In genomic region chr7:6501586-6502564, GRCh38 we compare ENCODE assay signal across 22 cellular contexts. TPM values are rescaled to one million over a fixed set of nuclear protein-coding genes. Genes with fewer than 3 reads are reported as not detected.
DNase-seq lines count a peak whose midpoint lies in the region; ATAC-seq, FAIRE-seq and TF ChIP-seq lines count a peak whose summit lies in the region.
"Had no signal": no experiment of that assay in that cellular context is flagged by ENCODE, and none has a peak within 500 bp of the region (broad histone marks: within the 10 kb centered on the region; RNA-seq: fewer than 3 reads in every experiment).

No MANE protein-coding gene starts in this region.

- H3K4me3 Mint-ChIP-seq in central memory CD8-positive, alpha-beta T cell: peak overlapping the region; percentile 34
- H3K4me3 Mint-ChIP-seq: activated CD4-positive, alpha-beta T cell treated with anti-CD3 and anti-CD28 coated beads for 36 hours; activated CD8-positive, alpha-beta memory T cell treated with anti-CD3 and anti-CD28 coated beads, Interleukin-2, amount 10 ng/mL, durations not matched to agents 7 days and 5 days had no signal

- TF ChIP-seq CTCF in A549 (IDR thresholded peaks at IDR 0.05): no peak

- no peak for FAIRE-seq in A549 (lab: Jason Lieb, UNC)
- FAIRE-seq: A204.1, astrocyte, G401.6, kidney, pancreas had no signal

- H3K4me3 ChIP-seq in A549: no peak overlapping the region
- H3K4me3 ChIP-seq in H7 (ENCODE audit: insufficient read depth, low read depth, low read length): no peak overlapping the region
- H3K4me3 ChIP-seq: BLaER1 treated with 17β-estradiol and CSF1 and Interleukin-3, amounts not matched to agents 10 nM and 100 nM; gastroesophageal sphincter had no signal

- no peak for TF ChIP-seq POLR2A in A549 (IDR thresholded peaks at IDR 0.05; ENCODE audit: low read length)

- POLR2A ChIA-PET in A549 (lab: Yijun Ruan, JAX): no interaction called here

- H3K27ac Mint-ChIP-seq in central memory CD8-positive, alpha-beta T cell (ENCODE audit: low read depth): no peak overlapping the region
- H3K27ac Mint-ChIP-seq: activated CD4-positive, alpha-beta T cell treated with anti-CD3 and anti-CD28 coated beads for 36 hours; activated CD8-positive, alpha-beta memory T cell treated with anti-CD3 and anti-CD28 coated beads, Interleukin-2, amount 10 ng/mL, durations not matched to agents 7 days and 5 days; activated naive CD8-positive, alpha-beta T cell had no signal

- DNase-seq in A549 (ENCODE audit: low read depth in 1 of 2, low spot score in 1 of 2) (no peak), H7 (peak; percentile 22), C1 segment of cervical spinal cord (lab: John Stamatoyannopoulos, UW) (no peak), NCI-H226 (no peak), medulla oblongata (ENCODE audit: extremely low spot score) (no peak)
- no peak for DNase-seq in central memory CD8-positive, alpha-beta T cell (ENCODE audit: low spot score in 2 of 2)
- DNase-seq: activated CD4-positive, alpha-beta T cell treated with anti-CD3 and anti-CD28 coated beads for 36 hours; activated CD8-positive, alpha-beta memory T cell treated with anti-CD3 and anti-CD28 coated beads, Interleukin-2, amount 10 ng/mL, durations not matched to agents 7 days and 5 days; esophagus squamous epithelium; KBM-7; kidney; lower lobe of right lung; NCI-H2171 treated with DMSO at 0.1 percent for 48 hours; stimulated activated CD8-positive, alpha-beta memory T cell treated with anti-CD3 and anti-CD28 coated beads, Interleukin-4, amount 100 ng/mL, for 48 hours had no signal

- CTCF ChIA-PET in A549 (lab: Yijun Ruan, JAX): interaction anchor here (0.6 to 1.4 kb wide), 2 partner anchors 28 to 203 kb away, joined by 3 read pairs; no protein-coding TSS in a partner anchor

- no peaks in the 10 kb centered on the region for H3K9me3 Mint-ChIP-seq in central memory CD8-positive, alpha-beta T cell

- H3K9me3 ChIP-seq in A549: no peaks in the 10 kb centered on the region
- H3K9me3 ChIP-seq: BLaER1 treated with 17β-estradiol and CSF1 and Interleukin-3, amounts not matched to agents 10 nM and 100 nM; esophagus squamous epithelium; gastroesophageal sphincter; lower lobe of right lung; pancreas had no signal

- no peaks in the 10 kb centered on the region for H3K4me1 ChIP-seq in A549
- H3K4me1 ChIP-seq: pancreas had no signal

- peaks cover 16% of the 10 kb centered on the region for H3K27me3 ChIP-seq in H7 (ENCODE audit: control insufficient read depth, insufficient read depth, low read length)
- H3K27me3 ChIP-seq: BLaER1 treated with 17β-estradiol and CSF1 and Interleukin-3, amounts not matched to agents 10 nM and 100 nM; esophagus squamous epithelium; pancreas had no signal

- no peaks in the 10 kb centered on the region; the same call in 1 of the 2 replicates for H3K36me3 ChIP-seq in H7 (replicated peaks; ENCODE audit: control insufficient read depth, insufficient read depth, low read length)
- H3K36me3 ChIP-seq: esophagus squamous epithelium, gastroesophageal sphincter, lower lobe of right lung, pancreas had no signal

- H3K36me3 Mint-ChIP-seq in central memory CD8-positive, alpha-beta T cell (ENCODE audit: insufficient read depth): no peaks in the 10 kb centered on the region
- H3K36me3 Mint-ChIP-seq: activated CD8-positive, alpha-beta memory T cell treated with anti-CD3 and anti-CD28 coated beads, Interleukin-2, amount 10 ng/mL, durations not matched to agents 7 days and 5 days; activated naive CD8-positive, alpha-beta T cell had no signal

- H3K4me2 ChIP-seq in A549: no peak overlapping the region

- no peaks in the 10 kb centered on the region for H3K27me3 Mint-ChIP-seq in central memory CD8-positive, alpha-beta T cell
- H3K27me3 Mint-ChIP-seq: activated CD4-positive, alpha-beta T cell treated with anti-CD3 and anti-CD28 coated beads for 36 hours; activated CD8-positive, alpha-beta memory T cell treated with anti-CD3 and anti-CD28 coated beads, Interleukin-2, amount 10 ng/mL, durations not matched to agents 7 days and 5 days; activated naive CD8-positive, alpha-beta T cell had no signal

- no peak for TF ChIP-seq EP300 in A549 (IDR thresholded peaks at IDR 0.05)

- no peak for TF ChIP-seq RAD21 in A549 (conservative IDR thresholded peaks at IDR 0.05 in 1 of 2, IDR thresholded peaks at IDR 0.05 in 1 of 2)

- ATAC-seq in A549: no peak
- no peak for ATAC-seq in central memory CD8-positive, alpha-beta T cell (replicated peaks; ENCODE audit: extremely low read depth, poor library complexity, severe bottlenecking)
- ATAC-seq: activated CD4-positive, alpha-beta T cell treated with anti-CD3 and anti-CD28 coated beads for 36 hours; activated CD8-positive, alpha-beta memory T cell treated with anti-CD3 and anti-CD28 coated beads, Interleukin-2, amount 10 ng/mL, durations not matched to agents 7 days and 5 days; gastroesophageal sphincter; lower lobe of right lung; right cardiac atrium had no signal

- 70% methylated on average over 11 of the region's 12 CpGs for WGBS in A549 (ENCODE audit: missing lambda C conversion rate)

- H3K4me1 Mint-ChIP-seq in central memory CD8-positive, alpha-beta T cell: peaks cover 10% of the 10 kb centered on the region
- H3K4me1 Mint-ChIP-seq: activated CD4-positive, alpha-beta T cell treated with anti-CD3 and anti-CD28 coated beads for 36 hours had no signal

- H3K27ac ChIP-seq in A549: no peak overlapping the region
- H3K27ac ChIP-seq: BLaER1 treated with 17β-estradiol and CSF1 and Interleukin-3, amounts not matched to agents 10 nM and 100 nM; gastroesophageal sphincter; lower lobe of right lung; pancreas had no signal

TF ChIP-seq in A549, 52 proteins besides CTCF, POLR2A, EP300 and RAD21:
- TF ChIP-seq MAFK (IDR thresholded peaks at IDR 0.05; ENCODE audit: partially characterized antibody): peak; percentile 93
- no peak for TF ChIP-seq RNF2 (IDR thresholded peaks at IDR 0.05; ENCODE audit: borderline replicate concordance, low read depth)

RNA-seq across cellular contexts. Expression of gene KDELR2, which starts 17.9 kb away (rescaled TPM):
- 172 and 192 TPM in 2 replicates for polyA plus RNA-seq in A549 (2011; rRNA removed)
- 74.8 and 91.9 TPM in 2 replicates for polyA plus RNA-seq in A549 (2012; cell fraction: cytosol; rRNA removed)
- polyA plus RNA-seq in A549 (2012; cell fraction: nucleus; rRNA removed): 37.1 and 58.4 TPM in 2 replicates
- polyA plus RNA-seq in A549 (2017; fragmentation: RNase III; extraction: RNeasy Plus Mini Kit Qiagen cat#74134 plus additional on column Dnase treatment): 135 to 142 TPM (median 136 TPM) in 3 replicates
- 102 and 122 TPM in 2 replicates for polyA minus RNA-seq in A549 (2011; rRNA and poly(A)+ RNA removed)
- total RNA-seq in H7 (2014; rRNA removed; shearing (Covaris generic)): 60.9 and 64.1 TPM in 2 replicates

RNA-seq across cellular contexts. Expression of gene GRID2IP, which starts 49.4 kb away (rescaled TPM):
- polyA plus RNA-seq in A549 (2011; rRNA removed) (0.03 TPM in 1 of 2 replicates, not detected in the other), A549 (2017; fragmentation: RNase III; extraction: RNeasy Plus Mini Kit Qiagen cat#74134 plus additional on column Dnase treatment) (0.03 TPM in 1 of 3 replicates, not detected in the others)
- polyA plus RNA-seq in A549 (2012; cell fraction: cytosol; rRNA removed): 0.01 TPM in 1 of 2 replicates, not detected in the other
- polyA plus RNA-seq in A549 (2012; cell fraction: nucleus; rRNA removed): 0.02 TPM in 1 of 2 replicates, not detected in the other
- not detected in 2 replicates for polyA minus RNA-seq in A549 (2011; rRNA and poly(A)+ RNA removed)
- 0.28 and 0.33 TPM in 2 replicates for total RNA-seq in H7 (2014; rRNA removed; shearing (Covaris generic))

RNA-seq across cellular contexts. Expression of gene DAGLB, which starts 54.1 kb away (rescaled TPM):
- 19.3 and 19.7 TPM in 2 replicates for polyA plus RNA-seq in A549 (2011; rRNA removed)
- polyA plus RNA-seq in A549 (2012; cell fraction: cytosol; rRNA removed): 15.8 and 18.5 TPM in 2 replicates
- 69.2 and 108 TPM in 2 replicates for polyA plus RNA-seq in A549 (2012; cell fraction: nucleus; rRNA removed)
- 14.5 to 19.1 TPM (median 15.7 TPM) in 3 replicates for polyA plus RNA-seq in A549 (2017; fragmentation: RNase III; extraction: RNeasy Plus Mini Kit Qiagen cat#74134 plus additional on column Dnase treatment)
- polyA minus RNA-seq in A549 (2011; rRNA and poly(A)+ RNA removed): 32.9 and 46.0 TPM in 2 replicates
- total RNA-seq in H7 (2014; rRNA removed; shearing (Covaris generic)): 38.2 and 40.6 TPM in 2 replicates
